In genomic region chr10:50624866-50625491, GRCh38 we compare ENCODE assay signal across 8 cellular contexts. TPM values are rescaled to one million over a fixed set of nuclear protein-coding genes. Genes with fewer than 3 reads are reported as not detected.
A peak's percentile ranks its signal among the peaks of the same experiment; 100 is the strongest.
DNase-seq lines count a peak whose midpoint lies in the region; ATAC-seq and TF ChIP-seq lines count a peak whose summit lies in the region.

No MANE protein-coding gene starts in this region.

- H2AK5ac ChIP-seq in mesenchymal stem cell (ENCODE audit: low read length, severe bottlenecking): no peak overlapping the region

- peak; percentile 24 for ATAC-seq in CD4-positive, alpha-beta T cell (ENCODE audit: poor library complexity)
- peak; percentile 38 for ATAC-seq in GM19043 (IDR thresholded peaks at IDR 0.05; ENCODE audit: low read depth, unreplicated experiment)
- peak; percentile 44 for ATAC-seq in HG03196 (IDR thresholded peaks at IDR 0.05; ENCODE audit: unreplicated experiment)
- ATAC-seq in effector memory CD8-positive, alpha-beta T cell (replicated peaks): peak; percentile 42

- H3K27ac Mint-ChIP-seq in CD4-positive, alpha-beta T cell: peak overlapping the region; percentile 97
- H3K27ac Mint-ChIP-seq in effector memory CD8-positive, alpha-beta T cell: peak overlapping the region; percentile 95 to 98

- H3K4me1 ChIP-seq in mesenchymal stem cell (ENCODE audit: control insufficient read depth, insufficient read depth, low read depth, low read length): peaks cover 4% of the 10 kb centered on the region

- intact Hi-C loops in CD4-positive, alpha-beta T cell (cut with DNase I, micrococcal nuclease): loop anchor here (1.0 to 10.0 kb wide), 8 partner anchors 28 to 1090 kb away; partner anchors contain the start of genes CSTF2T (in 1 of the 2), ERCC6 (in 1 of the 2) and WASHC2A (in 1 of the 2)

- H3K4ac ChIP-seq in mesenchymal stem cell (ENCODE audit: low read depth in 1 of 2, low read length in 2 of 2): peak overlapping the region; percentile 83 to 93

- H2BK12ac ChIP-seq in mesenchymal stem cell (ENCODE audit: low read length in 2 of 2): peak overlapping the region; percentile 67 to 97

- no peaks in the 10 kb centered on the region for H3K9me3 ChIP-seq in CD4-positive, alpha-beta T cell (ENCODE audit: control insufficient read depth, low read length)
- H3K9me3 ChIP-seq in mesenchymal stem cell (ENCODE audit: control insufficient read depth, low read length): no peaks in the 10 kb centered on the region

- H3K4me3 Mint-ChIP-seq in CD4-positive, alpha-beta T cell: peak overlapping the region; percentile 99
- peak overlapping the region; percentile 96 to 97 for H3K4me3 Mint-ChIP-seq in effector memory CD8-positive, alpha-beta T cell

- H3K27me3 Mint-ChIP-seq in CD4-positive, alpha-beta T cell: no peaks in the 10 kb centered on the region
- H3K27me3 Mint-ChIP-seq in effector memory CD8-positive, alpha-beta T cell: no peaks in the 10 kb centered on the region

- H4K91ac ChIP-seq in mesenchymal stem cell (ENCODE audit: low read length): peak overlapping the region; percentile 95

- peak overlapping the region; percentile 99 to 100 for H3K18ac ChIP-seq in mesenchymal stem cell (ENCODE audit: low read depth in 1 of 2, low read length in 2 of 2)

- peaks cover 10% of the 10 kb centered on the region for H3K79me1 ChIP-seq in mesenchymal stem cell (replicated peaks; ENCODE audit: low read length, poor library complexity, severe bottlenecking)

- H3K4me3 ChIP-seq in mesenchymal stem cell (ENCODE audit: insufficient read depth in 1 of 2, low read depth in 1 of 2, low read length in 2 of 2): peak overlapping the region; percentile 92

- peak overlapping the region; percentile 90 for H2BK120ac ChIP-seq in mesenchymal stem cell (ENCODE audit: low read depth, low read length)

- peaks cover 0 to 14% of the 10 kb centered on the region in 2 experiments for H3K36me3 ChIP-seq in mesenchymal stem cell (ENCODE audit: control insufficient read depth in 1 of 2, insufficient read depth in 2 of 2, low read depth in 1 of 2, low read length in 2 of 2)

- peak overlapping the region; percentile 98 for H3K27ac ChIP-seq in CD4-positive, alpha-beta T cell (ENCODE audit: low read depth, low read length)
- peak overlapping the region; percentile 97 for H3K27ac ChIP-seq in mesenchymal stem cell (ENCODE audit: low read length, poor library complexity, severe bottlenecking)

- H2AFZ ChIP-seq in mesenchymal stem cell (ENCODE audit: low read depth, low read length): peak overlapping the region; percentile 65

- peak overlapping the region; percentile 91 for H3K4me2 ChIP-seq in mesenchymal stem cell (ENCODE audit: low read length, poor library complexity, severe bottlenecking)

- peak overlapping the region; percentile 99 for H3K9ac ChIP-seq in mesenchymal stem cell (ENCODE audit: low read length)

- H3K4me1 Mint-ChIP-seq in CD4-positive, alpha-beta T cell (ENCODE audit: low read depth): peaks cover 36% of the 10 kb centered on the region
- H3K4me1 Mint-ChIP-seq in effector memory CD8-positive, alpha-beta T cell (ENCODE audit: low read depth in 2 of 2): peaks cover 17 to 34% of the 10 kb centered on the region in 2 donors

- peak; percentile 52 for TF ChIP-seq CTCF in CD4-positive, alpha-beta T cell (IDR thresholded peaks at IDR 0.05)

- peak overlapping the region; percentile 98 for H4K8ac ChIP-seq in mesenchymal stem cell (ENCODE audit: low read length)

- DNase-seq in CD4-positive, alpha-beta T cell: peak; percentile 35 to 68 (median 45)
- peak; percentile 89 for DNase-seq in NCI-H748 (lab: John Stamatoyannopoulos, UW; ENCODE audit: unreplicated experiment)
- DNase-seq in activated CD8-positive, alpha-beta memory T cell treated with anti-CD3 and anti-CD28 coated beads for 4 hours (ENCODE audit: low read depth in 2 of 2): peak; percentile 34 to 35
- peak; percentile 55 to 61 (median 60) for DNase-seq in effector memory CD8-positive, alpha-beta T cell
- peak; percentile 81 for DNase-seq in mesenchymal stem cell
- peak; percentile 33 to 45 for DNase-seq in stimulated activated CD8-positive, alpha-beta memory T cell treated with anti-CD3 and anti-CD28 coated beads, Interleukin-2, amount 100 ng/mL, for 48 hours (ENCODE audit: low read depth in 2 of 2)

- no peaks in the 10 kb centered on the region for H3K27me3 ChIP-seq in CD4-positive, alpha-beta T cell (ENCODE audit: control insufficient read depth, insufficient read depth, low read length)
- H3K27me3 ChIP-seq in mesenchymal stem cell (ENCODE audit: control insufficient read depth in 1 of 2, insufficient read depth in 1 of 2, low read length in 2 of 2): no peaks in the 10 kb centered on the region

- H3K14ac ChIP-seq in mesenchymal stem cell (ENCODE audit: low read length in 2 of 2): peak overlapping the region in 1 of 2 experiments; percentile 98

- POLR2A ChIA-PET in CD4-positive, alpha-beta T cell (lab: Charles Lee): interaction anchor here (0.6 to 5.2 kb wide), 19 partner anchors 10 to 1086 kb away, joined by 3 to 100 read pairs (median 5); partner anchors contain the start of genes ASAH2B, CSTF2T, ERCC6 and PARG

- H3K23ac ChIP-seq in mesenchymal stem cell (ENCODE audit: low read length in 2 of 2): no peak overlapping the region

- CTCF ChIA-PET in CD4-positive, alpha-beta T cell (lab: Charles Lee): interaction anchor here (0.6 kb wide), 1 partner anchor 209 kb away, joined by 4 read pairs; no protein-coding TSS in a partner anchor

- WGBS in mesenchymal stem cell: under 1% methylated on average over 58 of the region's 58 CpGs

- H3K36me3 Mint-ChIP-seq in CD4-positive, alpha-beta T cell (ENCODE audit: low read depth): peaks cover 28% of the 10 kb centered on the region
- peaks cover 42% of the 10 kb centered on the region for H3K36me3 Mint-ChIP-seq in effector memory CD8-positive, alpha-beta T cell (ENCODE audit: insufficient read depth)

- peak overlapping the region; percentile 40 for H2BK15ac ChIP-seq in mesenchymal stem cell (ENCODE audit: low read depth, poor library complexity, severe bottlenecking)

- H2BK5ac ChIP-seq in mesenchymal stem cell (ENCODE audit: low read depth, low read length, poor library complexity, severe bottlenecking): peak overlapping the region; percentile 92

- no peaks in the 10 kb centered on the region for H3K9me3 Mint-ChIP-seq in CD4-positive, alpha-beta T cell
- H3K9me3 Mint-ChIP-seq in effector memory CD8-positive, alpha-beta T cell: no peaks in the 10 kb centered on the region

RNA-seq across cellular contexts. Expression of gene SGMS1, which starts 1.2 kb away (rescaled TPM):
- total RNA-seq in CD4-positive, alpha-beta T cell: 10 to 100 TPM; 24.8 to 25.2 TPM
- 5.5 TPM for polyA plus RNA-seq in mesenchymal stem cell (2013, experiment 1 of 2)
- polyA plus RNA-seq in mesenchymal stem cell (2013, experiment 2 of 2): 5.6 TPM

Comparison
In these comparisons a context has a peak if more than half of its experiments do, and no peak if none do; other contexts are left out.
1. Peak in every context shown above with its lines: DNase-seq, ATAC-seq, H3K4me3 ChIP-seq and H3K27ac ChIP-seq.
2. DNase-seq: peak in every context shown above with its lines; median percentile 89 in NCI-H748; 81 in mesenchymal stem cell; 60 in effector memory CD8-positive, alpha-beta T cell; 45 in CD4-positive, alpha-beta T cell; 39 in stimulated activated CD8-positive, alpha-beta memory T cell treated with anti-CD3 and anti-CD28 coated beads, Interleukin-2, amount 100 ng/mL, for 48 hours; 34 in activated CD8-positive, alpha-beta memory T cell treated with anti-CD3 and anti-CD28 coated beads for 4 hours.